ENCODE assay signal across 1 cellular context in genomic region chr16:67943256-67943618, GRCh38.
A peak's percentile ranks its signal among the peaks of the same experiment; 100 is the strongest.
TF ChIP-seq lines count a peak whose summit lies in the region.

No MANE protein-coding gene starts in this region.

TF ChIP-seq in HepG2, 621 proteins besides CTCF, POLR2A, EP300 and RAD21 (continued from another document and continues in another):
- TF ChIP-seq ZGPAT (CRISPR knock-in tag; IDR thresholded peaks at IDR 0.05): no peak; the same call in 1 of the 2 replicates
- no peak for TF ChIP-seq HCFC1 (IDR thresholded peaks at IDR 0.05; ENCODE audit: low read depth, low read length)
- peak; percentile 92; the same call in 1 of the 2 replicates for TF ChIP-seq ZFP91 (CRISPR knock-in tag; IDR thresholded peaks at IDR 0.05; ENCODE audit: borderline replicate concordance)
- no peak for TF ChIP-seq BCL3 (CRISPR knock-in tag; IDR thresholded peaks at IDR 0.05)
- no peak for TF ChIP-seq ZNF563 (CRISPR knock-in tag; IDR thresholded peaks at IDR 0.05)
- TF ChIP-seq ZNF770 (CRISPR knock-in tag; IDR thresholded peaks at IDR 0.05): peak; percentile 29; the same call in 1 of the 2 replicates
- no peak for TF ChIP-seq TEAD2 (CRISPR knock-in tag; IDR thresholded peaks at IDR 0.05)
- TF ChIP-seq ZNF605 (CRISPR knock-in tag; IDR thresholded peaks at IDR 0.05): no peak; the same call in none of the 2 replicates
- TF ChIP-seq SYNCRIP (IDR thresholded peaks at IDR 0.05; ENCODE audit: insufficient read depth, low read depth, low read length): no peak
- no peak for TF ChIP-seq FOXC1 (CRISPR knock-in tag; IDR thresholded peaks at IDR 0.05; ENCODE audit: borderline replicate concordance)
- TF ChIP-seq NR2F6 (IDR thresholded peaks at IDR 0.05): peak; percentile 98
- TF ChIP-seq NR2F6 (CRISPR knock-in tag; IDR thresholded peaks at IDR 0.05): peak; percentile 98
- TF ChIP-seq THYN1 (CRISPR knock-in tag; IDR thresholded peaks at IDR 0.05; ENCODE audit: borderline replicate concordance, low read depth): no peak
- peak; percentile 22; the same call in 1 of the 2 replicates for TF ChIP-seq SMAD1 (CRISPR knock-in tag; IDR thresholded peaks at IDR 0.05; ENCODE audit: borderline replicate concordance, low read depth)
- no peak for TF ChIP-seq IKZF4 (CRISPR knock-in tag; IDR thresholded peaks at IDR 0.05; ENCODE audit: borderline replicate concordance, low read depth, not compliant biosample characterization)
- no peak for TF ChIP-seq HINFP (CRISPR knock-in tag; IDR thresholded peaks at IDR 0.05; ENCODE audit: low read depth)
- no peak for TF ChIP-seq ZNF234 (CRISPR knock-in tag; conservative IDR thresholded peaks at IDR 0.05)
- TF ChIP-seq ZNF816 (CRISPR knock-in tag; IDR thresholded peaks at IDR 0.05; ENCODE audit: borderline replicate concordance): peak; percentile 86; the same call in 1 of the 2 replicates
- peak; percentile 72; the same call in 1 of the 2 replicates for TF ChIP-seq ZNF460 (CRISPR knock-in tag; IDR thresholded peaks at IDR 0.05; ENCODE audit: borderline replicate concordance)
- TF ChIP-seq ZNF768 (CRISPR knock-in tag; IDR thresholded peaks at IDR 0.05): no peak
- no peak for TF ChIP-seq FUBP1 (CRISPR knock-in tag; IDR thresholded peaks at IDR 0.05; ENCODE audit: borderline replicate concordance)
- no peak for TF ChIP-seq GABPA (IDR thresholded peaks at IDR 0.05; ENCODE audit: low read depth, low read length)
- TF ChIP-seq GABPA (CRISPR knock-in tag; IDR thresholded peaks at IDR 0.05; ENCODE audit: low read depth): peak; percentile 50
- no peak for TF ChIP-seq RAD51 (IDR thresholded peaks at IDR 0.05; ENCODE audit: borderline replicate concordance)
- peak; percentile 50; the same call in 1 of the 2 replicates for TF ChIP-seq ZNF784 (CRISPR knock-in tag; IDR thresholded peaks at IDR 0.05; ENCODE audit: borderline replicate concordance)
- no peak for TF ChIP-seq KAT8 (CRISPR knock-in tag; IDR thresholded peaks at IDR 0.05)
- no peak for TF ChIP-seq ZNF737 (CRISPR knock-in tag; IDR thresholded peaks at IDR 0.05; ENCODE audit: borderline replicate concordance)
- TF ChIP-seq NCOA1 (CRISPR knock-in tag; IDR thresholded peaks at IDR 0.05): no peak
- no peak; the same call in 1 of the 2 replicates for TF ChIP-seq ZC3H13 (CRISPR knock-in tag; IDR thresholded peaks at IDR 0.05)
- TF ChIP-seq ZBTB14 (CRISPR knock-in tag; IDR thresholded peaks at IDR 0.05): no peak
- no peak for TF ChIP-seq ZNF451 (CRISPR knock-in tag; IDR thresholded peaks at IDR 0.05)
- no peak for TF ChIP-seq ZNF552 (CRISPR knock-in tag; IDR thresholded peaks at IDR 0.05; ENCODE audit: borderline replicate concordance)
- no peak for TF ChIP-seq TAF15 (IDR thresholded peaks at IDR 0.05; ENCODE audit: low read depth, low read length, poor library complexity, severe bottlenecking)
- TF ChIP-seq FOXP4 (CRISPR knock-in tag; IDR thresholded peaks at IDR 0.05): no peak
- no peak for TF ChIP-seq ZNF101 (CRISPR knock-in tag; IDR thresholded peaks at IDR 0.05; ENCODE audit: borderline replicate concordance, low read depth)
- TF ChIP-seq RNF2 (conservative IDR thresholded peaks at IDR 0.05; ENCODE audit: low read depth): no peak
- TF ChIP-seq EEA1 (CRISPR knock-in tag; IDR thresholded peaks at IDR 0.05; ENCODE audit: borderline replicate concordance): no peak
